Comparison of ENCODE assay signal across 8 cellular contexts in the genomic region with DNA sequence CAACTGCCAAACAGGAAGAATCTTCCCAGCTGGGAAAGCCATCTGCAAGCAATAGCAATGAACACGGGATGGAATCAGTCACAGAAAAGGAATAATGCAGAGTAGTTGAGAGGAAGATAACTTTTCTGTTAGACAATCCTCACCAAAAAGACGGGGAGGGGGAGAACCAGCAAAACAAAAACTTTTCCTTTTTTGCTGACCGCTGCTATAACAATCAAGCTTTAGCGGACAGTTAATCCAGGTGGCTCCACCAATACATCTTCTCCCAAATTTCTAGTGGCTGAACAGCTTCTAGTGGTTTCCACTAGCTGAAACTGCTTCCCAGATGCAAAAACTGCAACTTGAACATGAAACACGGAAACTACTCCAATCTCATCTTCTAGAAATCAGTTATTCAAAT. TPM values are rescaled to one million over a fixed set of nuclear protein-coding genes. Genes with fewer than 3 reads are reported as not detected.
A peak's percentile ranks its signal among the peaks of the same experiment; 100 is the strongest.
DNase-seq lines count a peak whose midpoint lies in the region; ATAC-seq and TF ChIP-seq lines count a peak whose summit lies in the region.

No MANE protein-coding gene starts in this region.

- POLR2A ChIA-PET in RWPE1 (lab: Yijun Ruan, JAX; ENCODE audit: low non-redundant PET) = no interaction called here

- no peak overlapping the region for H2BK5ac ChIP-seq in trophoblast cell (ENCODE audit: low read depth, low read length, poor library complexity)

- H3K9ac ChIP-seq in trophoblast cell (ENCODE audit: low read length) = peak overlapping the region; percentile 99

- peak; percentile 18 for DNase-seq in ELR (ENCODE audit: low read depth)
- DNase-seq in RWPE1 (ENCODE audit: low spot score) = no peak
- no peak for DNase-seq in esophagus squamous epithelium (lab: John Stamatoyannopoulos, UW)
- no peak for DNase-seq in trophoblast cell
- DNase-seq in CD1c-positive myeloid dendritic cell (ENCODE audit: extremely low spot score) = no peak

- H2BK12ac ChIP-seq in trophoblast cell (ENCODE audit: low read length) = no peak overlapping the region

- H3K27ac ChIP-seq in RWPE1 = peak overlapping the region; percentile 95
- H3K27ac ChIP-seq in esophagus squamous epithelium = peak overlapping the region; percentile 95 to 97 (median 96)
- H3K27ac ChIP-seq in trophoblast cell (ENCODE audit: low read depth, low read length) = no peak overlapping the region

- no peak overlapping the region for H4K91ac ChIP-seq in trophoblast cell (ENCODE audit: low read depth, low read length)

- H4K12ac ChIP-seq in trophoblast cell (ENCODE audit: low read depth, low read length) = no peak overlapping the region

- H3K9me3 ChIP-seq in esophagus squamous epithelium (no peaks in the 10 kb centered on the region), trophoblast cell (ENCODE audit: insufficient read depth, low read depth, low read length) (no peaks in the 10 kb centered on the region)

- H3K4ac ChIP-seq in trophoblast cell (ENCODE audit: low read depth, low read length) = peak overlapping the region; percentile 98

- no peak for ATAC-seq in esophagus mucosa
- no peak for ATAC-seq in HG03521 (IDR thresholded peaks at IDR 0.05; ENCODE audit: unreplicated experiment)
- no peak for ATAC-seq in HG02852 (IDR thresholded peaks at IDR 0.05; ENCODE audit: unreplicated experiment)

- no peak for TF ChIP-seq CTCF in RWPE1 (conservative IDR thresholded peaks at IDR 0.05; ENCODE audit: low read depth)
- TF ChIP-seq CTCF in esophagus squamous epithelium (IDR thresholded peaks at IDR 0.05) = no peak

- no peak overlapping the region for H2AK5ac ChIP-seq in trophoblast cell (ENCODE audit: low read length)

- peak overlapping the region; percentile 88 for H3K4me2 ChIP-seq in trophoblast cell (ENCODE audit: low read length)

- intact Hi-C loops in esophagus squamous epithelium (cut with DNase I) = loop anchor here (10.0 kb wide), 1 partner anchor 88 kb away; a partner anchor contains a TSS

- WGBS in esophagus squamous epithelium, 2 donors = 3 to 4% methylated on average over 5 of the region's 5 CpGs
- no CpG with 5 or more reads among the region's 5 CpGs for WGBS in trophoblast cell (ENCODE audit: extremely low coverage, insufficient coverage, insufficient read length)

- no peaks in the 10 kb centered on the region for H3K27me3 ChIP-seq in esophagus squamous epithelium
- H3K27me3 ChIP-seq in trophoblast cell (ENCODE audit: insufficient read depth, low read length) = no peaks in the 10 kb centered on the region

- no peak overlapping the region for H4K8ac ChIP-seq in trophoblast cell (ENCODE audit: low read depth, low read length)

- peak overlapping the region; percentile 93 to 97 (median 95) for H3K4me3 ChIP-seq in esophagus squamous epithelium
- H3K4me3 ChIP-seq in trophoblast cell (ENCODE audit: low read depth, low read length) = peak overlapping the region; percentile 96

- CTCF ChIA-PET in RWPE1 (lab: Yijun Ruan, JAX) = interaction anchor here (0.6 to 1.7 kb wide), 3 partner anchors 21 to 95 kb away, joined by 3 to 7 read pairs (median 4); no protein-coding TSS in a partner anchor

- peaks cover 18% of the 10 kb centered on the region for H3K79me1 ChIP-seq in trophoblast cell (ENCODE audit: low read length)

- no peak overlapping the region for H3K14ac ChIP-seq in trophoblast cell (ENCODE audit: low read length)

- H2BK120ac ChIP-seq in trophoblast cell (ENCODE audit: insufficient read depth, low read length, poor library complexity) = peak overlapping the region; percentile 92

- no peak for TF ChIP-seq POLR2A in esophagus squamous epithelium (IDR thresholded peaks at IDR 0.05)

- H3K23ac ChIP-seq in trophoblast cell (ENCODE audit: low read length) = no peak overlapping the region

- H3K18ac ChIP-seq in trophoblast cell (ENCODE audit: low read length) = no peak overlapping the region

- H3K79me2 ChIP-seq in trophoblast cell (ENCODE audit: control insufficient read depth, insufficient read depth, low read length, poor library complexity) = peaks cover 49% of the 10 kb centered on the region

- H2AFZ ChIP-seq in trophoblast cell (ENCODE audit: insufficient read depth, low read length, poor library complexity) = no peak overlapping the region

- H3K36me3 ChIP-seq in esophagus squamous epithelium (peaks cover 0 to 29% (median 0%) of the 10 kb centered on the region in 3 donors), trophoblast cell (ENCODE audit: control insufficient read depth in 1 of 2, insufficient read depth in 2 of 2, low read length in 2 of 2) (peaks cover 24 to 26% of the 10 kb centered on the region in 2 experiments)

- H3K4me1 ChIP-seq in esophagus squamous epithelium (peaks cover 42 to 70% (median 45%) of the 10 kb centered on the region in 3 donors), trophoblast cell (ENCODE audit: control insufficient read depth in 1 of 2, insufficient read depth in 2 of 2, low read length in 2 of 2) (peaks cover 16 to 21% of the 10 kb centered on the region in 2 experiments)

RNA-seq across cellular contexts. Expression of a gene that starts 1.0 kb away (rescaled TPM):
- total RNA-seq in esophagus squamous epithelium = 10 to 100 TPM; 17.8 to 29.0 (median 20.2) TPM
- polyA plus RNA-seq in trophoblast cell (2013) = 41.4 and 42.5 TPM in 2 replicates
- 21.1 TPM for total RNA-seq in esophagus mucosa

RNA-seq across cellular contexts. Expression of a gene that starts 40.2 kb away (rescaled TPM):
- total RNA-seq in esophagus squamous epithelium = 1 to 10 TPM; 2.4 to 5.1 (median 3.2) TPM
- polyA plus RNA-seq in trophoblast cell (2013) = 30.2 and 32.0 TPM in 2 replicates
- total RNA-seq in esophagus mucosa = 2.1 TPM
